In the genomic region with DNA sequence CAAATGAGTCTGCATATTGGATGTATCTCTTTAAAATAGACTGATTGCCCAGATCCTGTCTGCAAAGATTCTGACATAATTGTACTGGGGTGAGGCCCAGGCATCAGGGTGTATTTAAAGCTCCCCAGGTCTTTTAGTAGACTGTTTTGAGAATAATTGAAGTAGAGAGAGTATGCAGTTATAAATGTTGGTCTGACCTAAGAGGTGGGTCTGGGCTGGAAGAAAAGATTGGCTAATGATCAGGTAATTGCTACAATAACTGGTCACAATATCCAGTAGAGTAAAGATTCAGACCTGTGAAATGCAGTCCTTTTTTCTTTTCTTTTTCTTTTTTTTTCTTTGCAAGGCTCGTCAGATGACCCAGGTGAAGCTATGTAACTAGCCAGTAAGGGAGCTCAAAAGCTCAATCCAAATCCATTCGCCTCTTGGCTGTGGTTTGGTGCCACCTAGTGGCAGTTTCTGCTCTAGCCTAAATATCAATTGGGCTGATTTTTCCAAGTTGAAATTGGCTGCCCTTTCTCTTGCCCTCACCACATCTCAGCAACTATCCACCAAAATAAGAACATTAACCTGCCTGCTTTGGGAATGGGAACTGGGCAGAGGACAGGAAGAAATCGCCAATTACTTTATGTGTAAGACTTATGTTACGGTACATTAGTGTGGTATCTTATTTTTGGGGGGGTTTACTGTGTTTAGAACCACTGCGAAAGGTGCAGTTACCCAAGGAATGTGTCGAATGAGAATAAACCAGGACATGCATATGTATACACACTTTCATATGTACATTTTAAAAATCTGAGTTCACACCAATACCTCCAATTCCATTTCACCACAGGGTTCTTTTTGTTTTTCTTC, we compare ENCODE assay signal across 8 cellular contexts. TPM values are rescaled to one million over a fixed set of nuclear protein-coding genes. Genes with fewer than 3 reads are reported as not detected.
DNase-seq lines count a peak whose midpoint lies in the region; ATAC-seq and TF ChIP-seq lines count a peak whose summit lies in the region.

No MANE protein-coding gene starts in this region.

- H3K36me3 ChIP-seq in RWPE2 (ENCODE audit: low read depth) (peaks cover 42% of the 10 kb centered on the region), thyroid gland (no peaks in the 10 kb centered on the region)

- TF ChIP-seq CTCF in GM12874 (IDR thresholded peaks at IDR 0.05; ENCODE audit: insufficient read depth, low read depth, low read length) (peak; percentile 78), LNCaP clone FGC (IDR thresholded peaks at IDR 0.05; ENCODE audit: control insufficient read depth, extremely low read depth, insufficient read depth) (peak; percentile 91), RWPE2 (IDR thresholded peaks at IDR 0.05; ENCODE audit: poor library complexity, severe bottlenecking) (peak; percentile 97), foreskin keratinocyte (conservative IDR thresholded peaks at IDR 0.05) (peak; percentile 94), omental fat pad (IDR thresholded peaks at IDR 0.05) (peak in 2 of 3 donors; percentile 27 to 50), thyroid gland (IDR thresholded peaks at IDR 0.05) (peak; percentile 85 to 93 (median 90))

- H3K9me3 Mint-ChIP-seq in activated T-helper 2 cell treated with anti-CD3 and anti-CD28 coated beads, Interferon-gamma antibody, Interleukin-2, Interleukin-4, amounts not matched to agents 10 μg/mL and 5 μg/mL and 100 μg/mL, durations not matched to agents 14 hours and 24 hours and 36 hours: no peaks in the 10 kb centered on the region

- H3K4me1 Mint-ChIP-seq in activated T-helper 2 cell treated with anti-CD3 and anti-CD28 coated beads, Interferon-gamma antibody, Interleukin-2, Interleukin-4, amounts not matched to agents 10 μg/mL and 5 μg/mL and 100 μg/mL, durations not matched to agents 14 hours and 24 hours and 36 hours (ENCODE audit: low read depth): peaks cover 16% of the 10 kb centered on the region

- peak; percentile 82 for ATAC-seq in RWPE2 (ENCODE audit: low read depth)
- ATAC-seq in foreskin keratinocyte: peak; percentile 69
- peak; percentile 48 for ATAC-seq in omental fat pad (ENCODE audit: low FRiP score)
- ATAC-seq in GM21526 (IDR thresholded peaks at IDR 0.05; ENCODE audit: low FRiP score, unreplicated experiment): no peak

- 47 to 50% methylated on average over 6 of the region's 6 CpGs for WGBS in thyroid gland, 2 donors

- no peaks in the 10 kb centered on the region for H3K27me3 Mint-ChIP-seq in activated T-helper 2 cell treated with anti-CD3 and anti-CD28 coated beads, Interferon-gamma antibody, Interleukin-2, Interleukin-4, amounts not matched to agents 10 μg/mL and 5 μg/mL and 100 μg/mL, durations not matched to agents 14 hours and 24 hours and 36 hours (ENCODE audit: low read depth)

- H3K27ac ChIP-seq in RWPE2 (ENCODE audit: poor library complexity, severe bottlenecking) (no peak overlapping the region), foreskin keratinocyte (no peak overlapping the region), thyroid gland (peak overlapping the region in 2 of 3 donors; percentile 38 to 52)

- H3K9me3 ChIP-seq in RWPE2 (ENCODE audit: severe bottlenecking): no peaks in the 10 kb centered on the region
- H3K9me3 ChIP-seq in thyroid gland: no peaks in the 10 kb centered on the region

- no peak overlapping the region for H3K4me3 ChIP-seq in LNCaP clone FGC (ENCODE audit: low read depth, low read length)
- no peak overlapping the region for H3K4me3 ChIP-seq in RWPE2 (ENCODE audit: severe bottlenecking)
- H3K4me3 ChIP-seq in thyroid gland (replicated peaks in 1 of 3): no peak overlapping the region

- DNase-seq in LNCaP clone FGC (ENCODE audit: low read depth): peak; percentile 58
- no peak for DNase-seq in RWPE2 (ENCODE audit: low spot score)
- peak; percentile 58 for DNase-seq in activated T-helper 2 cell treated with anti-CD3 and anti-CD28 coated beads, Interferon-gamma antibody, Interleukin-2, Interleukin-4, amounts not matched to agents 10 μg/mL and 5 μg/mL and 100 μg/mL, durations not matched to agents 14 hours and 24 hours and 36 hours (ENCODE audit: low spot score)
- DNase-seq in foreskin keratinocyte: peak in 1 of 2 donors; percentile 61
- DNase-seq in omental fat pad (ENCODE audit: low spot score): peak; percentile 82
- DNase-seq in thyroid gland: peak; percentile 80 to 83

- peaks cover 36% of the 10 kb centered on the region for H3K36me3 Mint-ChIP-seq in activated T-helper 2 cell treated with anti-CD3 and anti-CD28 coated beads, Interferon-gamma antibody, Interleukin-2, Interleukin-4, amounts not matched to agents 10 μg/mL and 5 μg/mL and 100 μg/mL, durations not matched to agents 14 hours and 24 hours and 36 hours (ENCODE audit: low read depth)

- H3K27ac Mint-ChIP-seq in activated T-helper 2 cell treated with anti-CD3 and anti-CD28 coated beads, Interferon-gamma antibody, Interleukin-2, Interleukin-4, amounts not matched to agents 10 μg/mL and 5 μg/mL and 100 μg/mL, durations not matched to agents 14 hours and 24 hours and 36 hours: no peak overlapping the region

- H3K4me3 Mint-ChIP-seq in activated T-helper 2 cell treated with anti-CD3 and anti-CD28 coated beads, Interferon-gamma antibody, Interleukin-2, Interleukin-4, amounts not matched to agents 10 μg/mL and 5 μg/mL and 100 μg/mL, durations not matched to agents 14 hours and 24 hours and 36 hours (ENCODE audit: low read depth): no peak overlapping the region

- no peaks in the 10 kb centered on the region for H3K4me1 ChIP-seq in RWPE2 (ENCODE audit: insufficient read depth, poor library complexity, severe bottlenecking)
- no peaks in the 10 kb centered on the region for H3K4me1 ChIP-seq in foreskin keratinocyte
- H3K4me1 ChIP-seq in thyroid gland: peaks cover 0 to 9% of the 10 kb centered on the region in 2 donors

- no peaks in the 10 kb centered on the region for H3K27me3 ChIP-seq in RWPE2 (ENCODE audit: insufficient read depth, poor library complexity, severe bottlenecking)
- no peaks in the 10 kb centered on the region for H3K27me3 ChIP-seq in foreskin keratinocyte
- no peaks in the 10 kb centered on the region for H3K27me3 ChIP-seq in thyroid gland

- intact Hi-C loops in activated T-helper 2 cell treated with anti-CD3 and anti-CD28 coated beads, Interferon-gamma antibody, Interleukin-2, Interleukin-4, amounts not matched to agents 10 μg/mL and 5 μg/mL and 100 μg/mL, durations not matched to agents 14 hours and 24 hours and 36 hours (cut with micrococcal nuclease): loop anchor here (5.0 to 10.0 kb wide), 4 partner anchors 44 to 492 kb away; partner anchors contain the start of gene ZNF143
- intact Hi-C loops in thyroid gland (cut with DNase I): no loop called here

- TF ChIP-seq POLR2A in thyroid gland (IDR thresholded peaks at IDR 0.05): no peak

RNA-seq across cellular contexts. Expression of gene ZNF143, which starts 45.9 kb away (rescaled TPM):
- 30.9 and 36.8 TPM in 2 replicates for total RNA-seq in activated T-helper 2 cell treated with anti-CD3 and anti-CD28 coated beads, Interferon-gamma antibody, Interleukin-2, Interleukin-4, amounts not matched to agents 10 μg/mL and 5 μg/mL and 100 μg/mL, durations not matched to agents 14 hours and 24 hours and 36 hours
- total RNA-seq in foreskin keratinocyte (22.7 and 24.1 TPM in 2 replicates), omental fat pad (10 to 100 TPM; 20.7 to 45.6 (median 28.4) TPM), thyroid gland (10 to 100 TPM; 16.3 to 26.1 (median 21.1) TPM)
- polyA plus RNA-seq in foreskin keratinocyte: 10.8 and 11.4 TPM in 2 replicates

Comparison
In these comparisons a context has a peak if more than half of its experiments do, and no peak if none do; other contexts are left out.
1. CTCF ChIP-seq: peak in every context shown above with its lines; median percentile 97 in RWPE2; 94 in foreskin keratinocyte; 91 in LNCaP clone FGC; 90 in thyroid gland; 78 in GM12874; 38 in omental fat pad.
2. H3K27ac ChIP-seq: peak in thyroid gland (2 of 3); none in RWPE2 (single experiment) and foreskin keratinocyte (single experiment).